ENCODE assay signal across 31 cellular contexts in genomic region chr9:131307974-131308373, GRCh38. TPM values are rescaled to one million over a fixed set of nuclear protein-coding genes. Genes with fewer than 3 reads are reported as not detected.
"Had no signal": no experiment of that assay in that cellular context is flagged by ENCODE, and none has a peak within 500 bp of the region (broad histone marks: within the 10 kb centered on the region; RNA-seq: fewer than 3 reads in every experiment).

No MANE protein-coding gene starts in this region.

- H3K9me3 ChIP-seq: adrenal gland, body of pancreas, colonic mucosa, esophagus squamous epithelium, ovary, prostate gland, thoracic aorta, upper lobe of left lung, vagina had no signal

- ATAC-seq: body of pancreas had no signal

- H3K4me3 ChIP-seq: adrenal gland, body of pancreas, colonic mucosa, esophagus squamous epithelium, ovary, prostate gland, thoracic aorta, upper lobe of left lung, vagina had no signal

- H3K36me3 ChIP-seq: adrenal gland, colonic mucosa, esophagus squamous epithelium, ovary, prostate gland, thoracic aorta, upper lobe of left lung, vagina had no signal

- DNase-seq: activated CD4-positive, alpha-beta memory T cell treated with anti-CD3 and anti-CD28 coated beads for 36 hours; activated CD4-positive, alpha-beta T cell treated with anti-CD3 and anti-CD28 coated beads, Interleukin-2, amount 10 ng/mL, durations not matched to agents 24 days and 14 days; activated CD4-positive, CD25-positive, alpha-beta regulatory T cell treated with anti-CD3 and anti-CD28 coated beads, Interleukin-2, amount 50 U/mL, for 72 hours; activated CD8-positive, alpha-beta memory T cell treated with anti-CD3 and anti-CD28 coated beads, Interleukin-2, amount 50 U/mL, for 4 hours; activated effector memory CD4-positive, alpha-beta T cell treated with anti-CD3 and anti-CD28 coated beads, Interleukin-2, amount 50 U/mL, for 16 hours; activated naive CD4-positive, alpha-beta T cell treated with anti-CD3 and anti-CD28 coated beads for 36 hours; activated naive CD8-positive, alpha-beta T cell treated with anti-CD3 and anti-CD28 coated beads for 36 hours; activated T-cell treated with anti-CD3 and anti-CD28 coated beads, Interleukin-2, amount 50 U/mL, for 1 hour; adrenal gland; aorta; body of pancreas; cerebellar nuclear complex; colonic mucosa; effector CD8-positive, alpha-beta T cell; esophagus squamous epithelium; foreskin melanocyte; mammary epithelial cell; naive B cell; nephron progenitor cell; ovary; stimulated activated CD4-positive, alpha-beta T cell treated with anti-CD3 and anti-CD28 coated beads, Interleukin-12 subunit alpha, Interleukin-12 subunit beta, amount 100 ng/mL, for 4 hours; stimulated activated CD4-positive, alpha-beta T cell treated with anti-CD3 and anti-CD28 coated beads, Interleukin-4, amount 100 ng/mL, for 1 hour; T-helper 9 cell; upper lobe of left lung had no signal

- H3K27ac ChIP-seq: adrenal gland, body of pancreas, colonic mucosa, epithelial cell of prostate, esophagus squamous epithelium, ovary, prostate gland, thoracic aorta, upper lobe of left lung, vagina had no signal

- FAIRE-seq: endometrium, islet of Langerhans had no signal

- H3K4me1 ChIP-seq: adrenal gland, body of pancreas, colonic mucosa, esophagus squamous epithelium, prostate gland, vagina had no signal

- H3K27me3 ChIP-seq: adrenal gland, body of pancreas, colonic mucosa, esophagus squamous epithelium, ovary, upper lobe of left lung, vagina had no signal

RNA-seq across cellular contexts. Expression of gene PLPP7, which starts 18.5 kb away (rescaled TPM):
- total RNA-seq: activated CD4-positive, alpha-beta memory T cell treated with anti-CD3 and anti-CD28 coated beads for 36 hours; activated CD4-positive, alpha-beta T cell treated with anti-CD3 and anti-CD28 coated beads, Interleukin-2, amount 10 ng/mL, durations not matched to agents 24 days and 14 days; activated T-helper 1 cell treated with anti-CD3 and anti-CD28 coated beads, Interleukin-12 subunit alpha, Interleukin-12 subunit beta, Interleukin-2, Interleukin-4 antibody, amounts not matched to agents 30 ng/mL and 10 ng/mL and 1 ng/mL, durations not matched to agents 14 hours and 24 hours and 36 hours had no signal
- polyA plus RNA-seq: mammary epithelial cell had no signal
